22 cellular contexts compared by ENCODE assay signal in genomic region chr20:4220756-4221155, GRCh38. TPM values are rescaled to one million over a fixed set of nuclear protein-coding genes. Genes with fewer than 3 reads are reported as not detected.
A peak's percentile ranks its signal among the peaks of the same experiment; 100 is the strongest.
DNase-seq lines count a peak whose midpoint lies in the region; ATAC-seq, FAIRE-seq and TF ChIP-seq lines count a peak whose summit lies in the region.
"Had no signal": no experiment of that assay in that cellular context is flagged by ENCODE, and none has a peak within 500 bp of the region (broad histone marks: within the 10 kb centered on the region; RNA-seq: fewer than 3 reads in every experiment).

No MANE protein-coding gene starts in this region.

- no peak overlapping the region for H3K18ac ChIP-seq in H1 (ENCODE audit: extremely low read depth, low read length)

- H3K4me1 ChIP-seq in Loucy (ENCODE audit: insufficient read depth, low read length, poor library complexity, severe bottlenecking) (no peaks in the 10 kb centered on the region), H1 (replicated peaks in 1 of 4; ENCODE audit: control insufficient read depth in 3 of 4, insufficient read depth in 4 of 4, low read length in 3 of 4) (peaks cover 0 to 4% (median 2%) of the 10 kb centered on the region in 4 experiments; a peak in 3 of 7 replicates)

- H3K9me3 ChIP-seq in Loucy (ENCODE audit: insufficient read depth, low read depth, low read length) (no peaks in the 10 kb centered on the region), H1 (ENCODE audit: insufficient read depth in 2 of 2, low read depth in 1 of 2, low read length in 1 of 2) (no peaks in the 10 kb centered on the region)
- H3K9me3 ChIP-seq: heart left ventricle, tibial nerve had no signal

- no peak overlapping the region for H3K56ac ChIP-seq in H1 (replicated peaks; ENCODE audit: insufficient read length, low read depth, low read length)

- no peak for TF ChIP-seq CTCF in Loucy (conservative IDR thresholded peaks at IDR 0.05; ENCODE audit: low read length)
- TF ChIP-seq CTCF in H1 (IDR thresholded peaks at IDR 0.05; ENCODE audit: control extremely low read depth in 1 of 3, insufficient read depth in 1 of 3, low read depth in 1 of 3, low read length in 3 of 3): no peak
- no peak for TF ChIP-seq CTCF in natural killer cell (IDR thresholded peaks at IDR 0.05)

- H2AFZ ChIP-seq in Loucy (ENCODE audit: low read length) (peak overlapping the region; percentile 93; the same call in 1 of the 2 replicates), H1 (ENCODE audit: low read length) (no peak overlapping the region)

- CTCF ChIA-PET in activated CD4-positive, alpha-beta T cell treated with anti-CD3 and anti-CD28 coated beads, Interleukin-2, amount 10 ng/mL, durations not matched to agents 7 days and 5 days (lab: Charles Lee): interaction anchor here (0.6 kb wide), 1 partner anchor 93 kb away, joined by 3 read pairs; no protein-coding TSS in a partner anchor
- CTCF ChIA-PET in H1 (lab: Charles Lee; ENCODE audit: partially characterized antibody): interaction anchor here (0.8 to 1.3 kb wide), 2 partner anchors 27 to 43 kb away, joined by 3 read pairs; no protein-coding TSS in a partner anchor

- no peak overlapping the region for H3K14ac ChIP-seq in H1 (ENCODE audit: insufficient read length)

- H3K36me3 ChIP-seq in Loucy (ENCODE audit: insufficient read depth, low read length) (no peaks in the 10 kb centered on the region), H1 (ENCODE audit: control insufficient read depth in 2 of 4, insufficient read depth in 4 of 4, low read length in 3 of 4) (no peaks in the 10 kb centered on the region)
- H3K36me3 ChIP-seq: heart left ventricle, tibial nerve had no signal

- H3K9me3 Mint-ChIP-seq in activated CD4-positive, alpha-beta T cell treated with anti-CD3 and anti-CD28 coated beads, Interleukin-2, amount 10 ng/mL, durations not matched to agents 7 days and 5 days: no peaks in the 10 kb centered on the region
- no peaks in the 10 kb centered on the region for H3K9me3 Mint-ChIP-seq in stimulated activated effector memory CD8-positive, alpha-beta T cell treated with anti-CD3 and anti-CD28 coated beads, Interleukin-12 subunit alpha, Interleukin-12 subunit beta, amount 100 ng/mL, for 72 hours
- H3K9me3 Mint-ChIP-seq in natural killer cell: no peaks in the 10 kb centered on the region
- H3K9me3 Mint-ChIP-seq: activated CD4-positive, alpha-beta memory T cell treated with anti-CD3 and anti-CD28 coated beads, Interleukin-2, amount 10 ng/mL, durations not matched to agents 7 days and 5 days; IgD-negative memory B cell; stimulated activated naive CD8-positive, alpha-beta T cell treated with anti-CD3 and anti-CD28 coated beads, Interleukin-15, Interleukin-2, amounts not matched to agents 100 ng/mL and 50 ng/mL, for 24 hours; WTC11 had no signal

- no peaks in the 10 kb centered on the region for H3K79me1 ChIP-seq in H1 (ENCODE audit: low read depth, low read length)

- no peaks in the 10 kb centered on the region for H3K79me2 ChIP-seq in Loucy (ENCODE audit: insufficient read depth, low read length)
- H3K79me2 ChIP-seq in H1 (ENCODE audit: control insufficient read depth in 1 of 2, insufficient read depth in 2 of 2, low read length in 2 of 2): no peaks in the 10 kb centered on the region

- H3K27ac Mint-ChIP-seq in activated CD4-positive, alpha-beta T cell treated with anti-CD3 and anti-CD28 coated beads, Interleukin-2, amount 10 ng/mL, durations not matched to agents 7 days and 5 days: no peak overlapping the region
- H3K27ac Mint-ChIP-seq in stimulated activated effector memory CD8-positive, alpha-beta T cell treated with anti-CD3 and anti-CD28 coated beads, Interleukin-12 subunit alpha, Interleukin-12 subunit beta, amount 100 ng/mL, for 72 hours: no peak overlapping the region
- no peak overlapping the region for H3K27ac Mint-ChIP-seq in natural killer cell
- H3K27ac Mint-ChIP-seq: activated CD4-positive, alpha-beta memory T cell treated with anti-CD3 and anti-CD28 coated beads, Interleukin-2, amount 10 ng/mL, durations not matched to agents 7 days and 5 days; IgD-negative memory B cell; stimulated activated naive CD8-positive, alpha-beta T cell treated with anti-CD3 and anti-CD28 coated beads, Interleukin-15, Interleukin-2, amounts not matched to agents 100 ng/mL and 50 ng/mL, for 24 hours; WTC11 had no signal

- no peak for ATAC-seq in stimulated activated effector memory CD8-positive, alpha-beta T cell treated with anti-CD3 and anti-CD28 coated beads, Interleukin-12 subunit alpha, Interleukin-12 subunit beta, amount 100 ng/mL, for 72 hours
- ATAC-seq in GM19324 (IDR thresholded peaks at IDR 0.05; ENCODE audit: low FRiP score, unreplicated experiment) (no peak), natural killer cell (no peak)

- no peak overlapping the region for H2BK20ac ChIP-seq in H1 (ENCODE audit: low read length)

- peaks cover 37% of the 10 kb centered on the region for H3K27me3 Mint-ChIP-seq in activated CD4-positive, alpha-beta T cell treated with anti-CD3 and anti-CD28 coated beads, Interleukin-2, amount 10 ng/mL, durations not matched to agents 7 days and 5 days
- peaks cover 34 to 39% of the 10 kb centered on the region in 2 donors for H3K27me3 Mint-ChIP-seq in natural killer cell (ENCODE audit: low read depth in 2 of 2)

- H3K4me2 ChIP-seq in Loucy (ENCODE audit: low read depth, low read length, poor library complexity, severe bottlenecking) (peak overlapping the region; percentile 72), H1 (ENCODE audit: insufficient read depth in 1 of 2, low read depth in 2 of 2, low read length in 2 of 2) (peak overlapping the region; percentile 45 to 76; a peak in 2 of 4 replicates)

- TF ChIP-seq POLR2A in H1 (IDR thresholded peaks at IDR 0.05; ENCODE audit: control extremely low read depth in 1 of 2, low read depth in 2 of 2, low read length in 2 of 2): no peak

- no peaks in the 10 kb centered on the region for H3K23me2 ChIP-seq in H1 (ENCODE audit: low read depth, low read length)

- no peak overlapping the region for H3K23ac ChIP-seq in H1 (ENCODE audit: insufficient read length)

- WGBS in H1 (ENCODE audit: extremely low coverage in 1 of 2, insufficient coverage in 1 of 2, insufficient read length in 1 of 2, insufficient replicate concordance in 2 of 2, low coverage in 1 of 2, low lambda C conversion rate in 2 of 2, missing lambda C conversion rate in 1 of 2), 2 experiments: 84% methylated on average over 6 of the region's 6 CpGs; no CpG with 5 or more reads in 1 of the 2 experiments

- no peak overlapping the region; the same call in 1 of the 2 replicates for H2BK15ac ChIP-seq in H1 (ENCODE audit: low read length)

- H3K4me3 Mint-ChIP-seq in activated CD4-positive, alpha-beta T cell treated with anti-CD3 and anti-CD28 coated beads, Interleukin-2, amount 10 ng/mL, durations not matched to agents 7 days and 5 days: peak overlapping the region; percentile 17
- H3K4me3 Mint-ChIP-seq in stimulated activated effector memory CD8-positive, alpha-beta T cell treated with anti-CD3 and anti-CD28 coated beads, Interleukin-12 subunit alpha, Interleukin-12 subunit beta, amount 100 ng/mL, for 72 hours: peak overlapping the region; percentile 42
- no peak overlapping the region for H3K4me3 Mint-ChIP-seq in natural killer cell
- H3K4me3 Mint-ChIP-seq: IgD-negative memory B cell had no signal

- H4K5ac ChIP-seq in H1 (ENCODE audit: insufficient read length, low read depth, low read length): no peak overlapping the region

- H3K36me3 Mint-ChIP-seq in activated CD4-positive, alpha-beta T cell treated with anti-CD3 and anti-CD28 coated beads, Interleukin-2, amount 10 ng/mL, durations not matched to agents 7 days and 5 days (ENCODE audit: low read depth): no peaks in the 10 kb centered on the region
- no peaks in the 10 kb centered on the region for H3K36me3 Mint-ChIP-seq in stimulated activated effector memory CD8-positive, alpha-beta T cell treated with anti-CD3 and anti-CD28 coated beads, Interleukin-12 subunit alpha, Interleukin-12 subunit beta, amount 100 ng/mL, for 72 hours
- H3K36me3 Mint-ChIP-seq in natural killer cell: no peaks in the 10 kb centered on the region
- H3K36me3 Mint-ChIP-seq: WTC11 had no signal

- H3K4me3 ChIP-seq in Loucy (ENCODE audit: low read length, poor library complexity, severe bottlenecking) (no peak overlapping the region), H1 (ENCODE audit: extremely low read depth in 1 of 4, insufficient read depth in 2 of 4, low read depth in 3 of 4, low read length in 4 of 4) (peak overlapping the region in 2 of 4 experiments; percentile 41 to 69; a peak in 3 of 8 replicates)

- H2AK5ac ChIP-seq in H1 (ENCODE audit: low read depth, low read length): no peak overlapping the region

- no peak overlapping the region for H2BK120ac ChIP-seq in H1 (replicated peaks; ENCODE audit: low read depth, low read length)

- H4K91ac ChIP-seq in H1 (replicated peaks; ENCODE audit: insufficient read length, low read length): no peak overlapping the region

- H3K4ac ChIP-seq in H1 (replicated peaks; ENCODE audit: insufficient read length, low read depth, low read length): no peak overlapping the region

- no peak for TF ChIP-seq EP300 in H1 (IDR thresholded peaks at IDR 0.05; ENCODE audit: borderline replicate concordance in 1 of 2, low read depth in 2 of 2, low read length in 2 of 2)

- no peak overlapping the region for H2BK5ac ChIP-seq in H1 (ENCODE audit: low read depth, low read length)

- FAIRE-seq in H1 (lab: Jason Lieb, UNC): no peak
- FAIRE-seq: A204.1, GM12892 had no signal

- H3K27me3 ChIP-seq in Loucy (ENCODE audit: insufficient read depth, low read length, poor library complexity, severe bottlenecking) (no peaks in the 10 kb centered on the region), H1 (replicated peaks in 1 of 4; ENCODE audit: control insufficient read depth in 3 of 4, extremely low read depth in 1 of 4, insufficient read depth in 3 of 4, low read length in 3 of 4) (peaks cover 0 to 8% (median 6%) of the 10 kb centered on the region in 4 experiments; a peak in 6 of 7 replicates)

- H4K20me1 ChIP-seq in Loucy (ENCODE audit: insufficient read depth, low read length, poor library complexity, severe bottlenecking) (no peaks in the 10 kb centered on the region), H1 (replicated peaks in 1 of 2; ENCODE audit: control insufficient read depth in 1 of 2, insufficient read depth in 2 of 2, low read length in 2 of 2) (no peaks in the 10 kb centered on the region)

- peaks cover 14% of the 10 kb centered on the region for H3K4me1 Mint-ChIP-seq in activated CD4-positive, alpha-beta T cell treated with anti-CD3 and anti-CD28 coated beads, Interleukin-2, amount 10 ng/mL, durations not matched to agents 7 days and 5 days
- peaks cover 16% of the 10 kb centered on the region for H3K4me1 Mint-ChIP-seq in stimulated activated effector memory CD8-positive, alpha-beta T cell treated with anti-CD3 and anti-CD28 coated beads, Interleukin-12 subunit alpha, Interleukin-12 subunit beta, amount 100 ng/mL, for 72 hours
- peaks cover 0 to 10% of the 10 kb centered on the region in 2 donors for H3K4me1 Mint-ChIP-seq in natural killer cell

- no peak for TF ChIP-seq RAD21 in H1 (IDR thresholded peaks at IDR 0.05 in 1 of 2, conservative IDR thresholded peaks at IDR 0.05 in 1 of 2; ENCODE audit: low read depth in 2 of 2, low read length in 2 of 2)

- H3K9me2 ChIP-seq in Loucy (replicated peaks; ENCODE audit: low read depth, low read length): no peaks in the 10 kb centered on the region

- intact Hi-C loops in natural killer cell (cut with micrococcal nuclease): no loop called here

- no peak overlapping the region for H2BK12ac ChIP-seq in H1 (ENCODE audit: low read depth, low read length)

- no peaks in the 10 kb centered on the region for H3F3A ChIP-seq in Loucy (ENCODE audit: low read depth)

- H4K8ac ChIP-seq in H1 (ENCODE audit: extremely low read depth, insufficient read depth, low read length): peak overlapping the region; percentile 71; the same call in 1 of the 2 replicates

- no peak overlapping the region for H3K27ac ChIP-seq in H1 (ENCODE audit: low read depth, low read length)
- H3K27ac ChIP-seq: dorsolateral prefrontal cortex, GM23248, heart left ventricle had no signal

- DNase-seq in activated CD4-positive, alpha-beta T cell treated with anti-CD3 and anti-CD28 coated beads, Interleukin-2, amount 10 ng/mL, durations not matched to agents 7 days and 5 days: no peak
- DNase-seq in activated CD4-positive, alpha-beta T cell treated with anti-CD3 and anti-CD28 coated beads, Interleukin-2, amount 50 U/mL, for 4 hours: no peak
- DNase-seq in H1 (ENCODE audit: low read depth in 1 of 2, low spot score in 2 of 2): no peak
- DNase-seq in stimulated activated effector memory CD8-positive, alpha-beta T cell treated with anti-CD3 and anti-CD28 coated beads, Interleukin-12 subunit alpha, Interleukin-12 subunit beta, amount 100 ng/mL, for 72 hours (ENCODE audit: low spot score in 2 of 2): no peak
- DNase-seq in natural killer cell: no peak
- DNase-seq in foreskin melanocyte: no peak
- DNase-seq: NCI-H1436, T-helper 9 cell had no signal

- POLR2A ChIA-PET in activated CD4-positive, alpha-beta T cell treated with anti-CD3 and anti-CD28 coated beads, Interleukin-2, amount 10 ng/mL, durations not matched to agents 7 days and 5 days (lab: Charles Lee): no interaction called here
- POLR2A ChIA-PET in H1 (lab: Charles Lee; ENCODE audit: partially characterized antibody): no interaction called here

- no peak overlapping the region for H3K9ac ChIP-seq in Loucy (ENCODE audit: low read depth, low read length, poor library complexity, severe bottlenecking)
- H3K9ac ChIP-seq in H1 (replicated peaks in 1 of 4; ENCODE audit: extremely low read depth in 1 of 4, low read depth in 3 of 4, low read length in 3 of 4): no peak overlapping the region

RNA-seq across cellular contexts. Expression of gene ADRA1D, which starts 28.3 kb away (rescaled TPM):
- total RNA-seq in activated CD4-positive, alpha-beta T cell treated with anti-CD3 and anti-CD28 coated beads, Interleukin-2, amount 10 ng/mL, durations not matched to agents 7 days and 5 days: not detected
- total RNA-seq in H1 (2021; fragmentation: NEBNext Ultra II Directional; extraction: Animal tissue kit (Norgen Biotek cat#: 25700)): 0.23 and 0.24 TPM in 2 replicates
- polyA plus RNA-seq in H1 (2011; rRNA removed): 0.47 and 0.63 TPM in 2 replicates
- polyA plus RNA-seq in H1 (2011; cell fraction: cytosol; rRNA removed): 0.19 TPM
- 0.77 TPM for polyA plus RNA-seq in H1 (2011; cell fraction: nucleus; rRNA removed)
- 0.31 to 0.57 TPM (median 0.42 TPM) in 3 of 4 replicates, not detected in the other for polyA plus RNA-seq in H1 (2012, experiment 1 of 2)
- 0.12 TPM for polyA plus RNA-seq in H1 (2012, experiment 2 of 2)
- 0.18 TPM for polyA plus RNA-seq in H1 (2013, experiment 1 of 2)
- polyA plus RNA-seq in H1 (2013, experiment 2 of 2): 0.20 TPM
- polyA minus RNA-seq in H1 (2011; rRNA and poly(A)+ RNA removed): 0.19 and 0.24 TPM in 2 replicates
- polyA minus RNA-seq in H1 (2011; cell fraction: cytosol; rRNA and poly(A)+ RNA removed): 0.51 TPM
- 0.60 TPM for polyA minus RNA-seq in H1 (2011; cell fraction: nucleus; rRNA and poly(A)+ RNA removed)
- total RNA-seq in natural killer cell: not detected
- total RNA-seq: activated CD4-positive, alpha-beta memory T cell treated with anti-CD3 and anti-CD28 coated beads, Interleukin-2, amount 10 ng/mL, durations not matched to agents 7 days and 5 days; left lobe of liver; mononuclear cell had no signal
- polyA plus RNA-seq: IgD-negative memory B cell had no signal
